Comparison of ENCODE assay signal across 28 cellular contexts in the genomic region with DNA sequence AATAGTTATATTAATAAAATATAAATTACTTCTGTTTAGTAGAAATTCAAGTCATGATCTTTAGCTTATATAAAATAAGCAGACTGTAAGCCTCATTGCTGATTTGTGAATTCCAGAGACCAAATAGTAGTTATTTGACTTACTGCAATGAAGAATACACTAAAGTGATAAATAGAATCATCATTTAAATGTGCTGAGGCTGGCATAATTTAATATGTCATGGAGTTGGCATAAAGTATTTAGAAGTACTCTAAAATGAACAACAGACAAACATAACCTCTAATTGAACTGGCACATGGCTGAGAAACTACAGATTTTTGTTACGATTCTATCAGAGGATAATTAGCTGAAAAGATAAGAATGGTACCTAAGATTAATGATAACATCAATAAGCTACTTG.
"Had no signal": no experiment of that assay in that cellular context is flagged by ENCODE, and none has a peak within 500 bp of the region (broad histone marks: within the 10 kb centered on the region; RNA-seq: fewer than 3 reads in every experiment).

No MANE protein-coding gene starts in this region.

- H3K9ac ChIP-seq: neural progenitor cell, parathyroid adenoma had no signal

- H3K79me2 ChIP-seq: parathyroid adenoma had no signal

- H3K9me3 ChIP-seq: ovary, psoas muscle, spleen, suprapubic skin, testis, tibial artery, transverse colon, upper lobe of right lung, uterus had no signal

- H3K4me3 ChIP-seq: neural progenitor cell, ovary, psoas muscle, skin epidermis, smooth muscle cell, spleen, suprapubic skin, testis, tibial artery, transverse colon, upper lobe of right lung, uterus had no signal

- ATAC-seq: natural killer cell; psoas muscle; right cardiac atrium; sciatic nerve; stimulated activated memory B cell treated with anti-CD40 and anti-IgM and Interleukin-4, amounts not matched to agents 10 μg/mL and 1 μg/mL and 100 μg/mL, for 72 hours; stimulated activated naive CD8-positive, alpha-beta T cell treated with anti-CD3 and anti-CD28 coated beads, Interleukin-15, amount 100 ng/mL, for 72 hours; stimulated activated naive CD8-positive, alpha-beta T cell treated with anti-CD3 and anti-CD28 coated beads, Interleukin-15, Interleukin-2, amounts not matched to agents 100 U/mL and 50 U/mL, for 24 hours; upper lobe of right lung had no signal

- H3K4me2 ChIP-seq: neural progenitor cell, smooth muscle cell had no signal

- H2AFZ ChIP-seq: neural progenitor cell, parathyroid adenoma had no signal

- H3K27ac ChIP-seq: neural progenitor cell, ovary, parathyroid adenoma, psoas muscle, skin epidermis, spleen, suprapubic skin, testis, tibial artery, transverse colon, upper lobe of right lung, uterus had no signal

- H3K27me3 ChIP-seq: neural progenitor cell, ovary, spleen, suprapubic skin, testis, tibial artery, transverse colon, upper lobe of right lung, uterus had no signal

- H3K4me1 ChIP-seq: neural progenitor cell, parathyroid adenoma, psoas muscle, spleen, suprapubic skin, testis, transverse colon, upper lobe of right lung, uterus had no signal

- DNase-seq: natural killer cell; occipital lobe; ovary; posterior cingulate gyrus; psoas muscle; right cardiac atrium; spleen; stimulated activated CD4-positive, alpha-beta T cell treated with anti-CD3 and anti-CD28 coated beads, Interleukin-12 subunit alpha, Interleukin-12 subunit beta, amount 100 ng/mL, for 4 hours; stimulated activated CD4-positive, alpha-beta T cell treated with anti-CD3 and anti-CD28 coated beads, Interleukin-1b, Interleukin-23, amount 100 ng/mL, for 48 hours; stimulated activated CD4-positive, alpha-beta T cell treated with anti-CD3 and anti-CD28 coated beads, Interleukin-4, amount 100 ng/mL, for 1 hour; stimulated activated CD4-positive, alpha-beta T cell treated with anti-CD3 and anti-CD28 coated beads, Interleukin-4, amount 100 ng/mL, for 4 hours; stimulated activated CD8-positive, alpha-beta memory T cell treated with anti-CD3 and anti-CD28 coated beads, Interleukin-4, amount 100 ng/mL, for 48 hours; stimulated activated naive CD4-positive, alpha-beta T cell; stimulated activated naive CD8-positive, alpha-beta T cell treated with anti-CD3 and anti-CD28 coated beads, Interleukin-15, amount 100 ng/mL, for 72 hours; stimulated activated naive CD8-positive, alpha-beta T cell treated with anti-CD3 and anti-CD28 coated beads, Interleukin-15, Interleukin-2, amounts not matched to agents 100 U/mL and 50 U/mL, for 24 hours; substantia nigra; testis; tibial artery; transverse colon; upper lobe of right lung; uterus had no signal

- H3K36me3 ChIP-seq: neural progenitor cell, ovary, spleen, suprapubic skin, tibial artery, transverse colon, upper lobe of right lung, uterus had no signal
